Comparison of ENCODE assay signal across 20 cellular contexts in the genomic region with DNA sequence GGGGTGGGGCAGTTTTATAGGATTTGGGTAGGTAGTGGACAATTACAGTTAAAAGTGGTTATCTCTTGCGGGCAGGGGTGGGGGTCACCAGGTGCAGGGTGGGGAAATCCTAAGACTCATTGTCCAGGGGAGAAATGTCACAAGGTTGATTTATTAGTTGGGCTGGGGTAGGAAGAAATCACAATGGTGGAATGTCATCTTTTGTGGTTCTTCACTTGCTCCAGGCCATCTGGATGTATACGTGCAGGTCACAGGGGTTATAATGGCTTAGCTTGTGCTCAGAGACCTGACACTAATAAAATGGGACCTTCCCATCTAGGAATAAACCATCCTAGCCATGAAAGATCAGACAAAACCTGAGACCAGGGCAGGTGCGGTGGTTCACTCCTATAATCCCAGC. TPM values are rescaled to one million over a fixed set of nuclear protein-coding genes. Genes with fewer than 3 reads are reported as not detected.
A peak's percentile ranks its signal among the peaks of the same experiment; 100 is the strongest.
DNase-seq lines count a peak whose midpoint lies in the region; ATAC-seq and TF ChIP-seq lines count a peak whose summit lies in the region.
"Had no signal": no experiment of that assay in that cellular context is flagged by ENCODE, and none has a peak within 500 bp of the region (broad histone marks: within the 10 kb centered on the region; RNA-seq: fewer than 3 reads in every experiment).

No MANE protein-coding gene starts in this region.

- DNase-seq in A172 (ENCODE audit: low spot score) (peak; percentile 77), LoVo (ENCODE audit: low spot score) (peak; percentile 39), RPMI7951 (ENCODE audit: low read depth) (peak; percentile 18), progenitor cell of endocrine pancreas (ENCODE audit: low spot score, unreplicated experiment) (no peak), cortex of kidney (lab: John Stamatoyannopoulos, UW) (no peak)
- DNase-seq: ACHN; BE2C; C1 segment of cervical spinal cord; CD4-positive, CD25-positive, alpha-beta regulatory T cell; CD8-positive, alpha-beta memory T cell; COR-L47; DMS 273 treated with DMSO at 0.1 percent for 48 hours; DND-41; EL; H9 had no signal

- H3K36me3 Mint-ChIP-seq in progenitor cell of endocrine pancreas (ENCODE audit: insufficient read depth), result no peaks in the 10 kb centered on the region
- H3K36me3 Mint-ChIP-seq: CD4-positive, CD25-positive, alpha-beta regulatory T cell; CD8-positive, alpha-beta memory T cell had no signal

- peak overlapping the region; percentile 46 for H3K27ac Mint-ChIP-seq in progenitor cell of endocrine pancreas
- H3K27ac Mint-ChIP-seq: CD4-positive, CD25-positive, alpha-beta regulatory T cell; CD8-positive, alpha-beta memory T cell; H9 had no signal

- ATAC-seq in HG03442 (IDR thresholded peaks at IDR 0.05; ENCODE audit: unreplicated experiment), result no peak
- ATAC-seq: GM12878 had no signal

- TF ChIP-seq CTCF in progenitor cell of endocrine pancreas (IDR thresholded peaks at IDR 0.05; ENCODE audit: unreplicated experiment), result no peak

- H3K27me3 Mint-ChIP-seq in progenitor cell of endocrine pancreas, result peaks cover 2% of the 10 kb centered on the region

- H3K4me3 Mint-ChIP-seq in progenitor cell of endocrine pancreas (ENCODE audit: low read depth), result no peak overlapping the region
- H3K4me3 Mint-ChIP-seq: CD4-positive, CD25-positive, alpha-beta regulatory T cell; CD8-positive, alpha-beta memory T cell; H9 had no signal

- peaks cover 5% of the 10 kb centered on the region for H3K4me1 Mint-ChIP-seq in progenitor cell of endocrine pancreas (ENCODE audit: low read depth)
- H3K4me1 Mint-ChIP-seq: CD4-positive, CD25-positive, alpha-beta regulatory T cell; CD8-positive, alpha-beta memory T cell; H9 had no signal

- H3K9me3 Mint-ChIP-seq in progenitor cell of endocrine pancreas (ENCODE audit: low read depth), result peaks cover 9% of the 10 kb centered on the region
- H3K9me3 Mint-ChIP-seq: CD4-positive, CD25-positive, alpha-beta regulatory T cell; CD8-positive, alpha-beta memory T cell had no signal

RNA-seq across cellular contexts. Expression of a gene that starts 11.5 kb away (rescaled TPM):
- total RNA-seq in A172 (2014; rRNA removed; shearing (Covaris generic)), result not detected in 2 replicates
- total RNA-seq in RPMI7951 (2014; rRNA removed; shearing (Covaris generic)), result 0.48 TPM in 1 of 2 replicates, not detected in the other
- total RNA-seq in progenitor cell of endocrine pancreas, result not detected in 2 replicates
- total RNA-seq: CD4-positive, CD25-positive, alpha-beta regulatory T cell; CD8-positive, alpha-beta memory T cell; G401; GM12878; H1; H9; HT1080 had no signal

RNA-seq across cellular contexts. Expression of a gene that starts 15.2 kb away (rescaled TPM):
- 245 and 327 TPM in 2 replicates for total RNA-seq in A172 (2014; rRNA removed; shearing (Covaris generic))
- 95.1 and 126 TPM in 2 replicates for total RNA-seq in RPMI7951 (2014; rRNA removed; shearing (Covaris generic))
- total RNA-seq in progenitor cell of endocrine pancreas, result 190 and 197 TPM in 2 replicates

RNA-seq across cellular contexts. Expression of a gene that starts 31.4 kb away (rescaled TPM):
- not detected in 2 replicates for total RNA-seq in A172 (2014; rRNA removed; shearing (Covaris generic))
- not detected in 2 replicates for total RNA-seq in RPMI7951 (2014; rRNA removed; shearing (Covaris generic))
- total RNA-seq in progenitor cell of endocrine pancreas, result not detected in 2 replicates
- total RNA-seq: CD4-positive, CD25-positive, alpha-beta regulatory T cell; CD8-positive, alpha-beta memory T cell; G401; GM12878; H1; H9; HT1080 had no signal

Comparison
In these comparisons a context has a peak if more than half of its experiments do, and no peak if none do; other contexts are left out.
1. DNase-seq: peak in A172 (single experiment), LoVo (single experiment) and RPMI7951 (single experiment); none in progenitor cell of endocrine pancreas (single experiment) and cortex of kidney (single experiment).